6 cellular contexts compared by ENCODE assay signal in genomic region chr5:181189363-181189961, GRCh38.
A peak's percentile ranks its signal among the peaks of the same experiment; 100 is the strongest.
DNase-seq lines count a peak whose midpoint lies in the region; TF ChIP-seq lines count a peak whose summit lies in the region.

No MANE protein-coding gene starts in this region.

- H3K4me1 ChIP-seq in tibial artery: peaks cover 0 to 24% (median 15%) of the 10 kb centered on the region in 4 donors

- H3K27ac ChIP-seq in tibial artery: peak overlapping the region; percentile 93 to 96

- H3K36me3 ChIP-seq in tibial artery: no peaks in the 10 kb centered on the region

- no peaks in the 10 kb centered on the region for H3K27me3 ChIP-seq in tibial artery

- intact Hi-C loops in tibial artery (cut with DNase I; ENCODE audit: low total_unique reads): loop anchor here (2.0 to 10.0 kb wide), 4 partner anchors 17 to 385 kb away; partner anchors contain the start of genes MGAT1, TRIM41 and TRIM52

- DNase-seq in activated T-cell treated with anti-CD3 and anti-CD28 coated beads for 4 hours (peak; percentile 58), kidney tubule cell (ENCODE audit: low spot score) (peak; percentile 37), tibial artery (peak in 1 of 2 donors; percentile 41), NCI-H524 (lab: John Stamatoyannopoulos, UW) (no peak), HEK293T (ENCODE audit: extremely low spot score) (no peak)

- no peak for TF ChIP-seq CTCF in tibial artery (IDR thresholded peaks at IDR 0.05)

- POLR2A ChIA-PET in HEK293T (lab: Yijun Ruan, JAX): interaction anchor here (1.1 to 8.8 kb wide), 7 partner anchors 16 to 71 kb away, joined by 4 to 164 read pairs (median 5); partner anchors contain the start of genes RACK1, TRIM41 and TRIM7

- H3K4me3 ChIP-seq in GM08714 (ENCODE audit: low read length): peak overlapping the region; percentile 94
- peak overlapping the region; percentile 93 to 96 for H3K4me3 ChIP-seq in tibial artery

- CTCF ChIA-PET in HEK293T (lab: Yijun Ruan, JAX): interaction anchor here (0.5 to 4.8 kb wide), 4 partner anchors 10 to 21 kb away, joined by 3 to 19 read pairs (median 6); no protein-coding TSS in a partner anchor

- H3K9me3 ChIP-seq in tibial artery: no peaks in the 10 kb centered on the region

TF ChIP-seq in HEK293T, 16 proteins besides CTCF, POLR2A, EP300 and RAD21:
- TF ChIP-seq FOXA1 (IDR thresholded peaks at IDR 0.05): no peak
- no peak for TF ChIP-seq FOXK2 (IDR thresholded peaks at IDR 0.05)
- TF ChIP-seq L3MBTL2 (conservative IDR thresholded peaks at IDR 0.05): no peak
- no peak for TF ChIP-seq SUZ12 (IDR thresholded peaks at IDR 0.05)
- no peak for TF ChIP-seq TARDBP (IDR thresholded peaks at IDR 0.05)
- TF ChIP-seq BHLHE40 (IDR thresholded peaks at IDR 0.05; ENCODE audit: borderline replicate concordance): no peak
- no peak for TF ChIP-seq SP1 (IDR thresholded peaks at IDR 0.05)
- no peak for TF ChIP-seq ZNF384 (IDR thresholded peaks at IDR 0.05)
- TF ChIP-seq HDGF (IDR thresholded peaks at IDR 0.05; ENCODE audit: borderline replicate concordance): no peak
- no peak for TF ChIP-seq LEF1 (IDR thresholded peaks at IDR 0.05; ENCODE audit: borderline replicate concordance)
- TF ChIP-seq ARNT (IDR thresholded peaks at IDR 0.05): no peak
- TF ChIP-seq NFRKB (IDR thresholded peaks at IDR 0.05): no peak
- TF ChIP-seq FOXM1 (IDR thresholded peaks at IDR 0.05; ENCODE audit: borderline replicate concordance): no peak
- TF ChIP-seq ELF4 (IDR thresholded peaks at IDR 0.05): no peak
- TF ChIP-seq, protein P1, sequence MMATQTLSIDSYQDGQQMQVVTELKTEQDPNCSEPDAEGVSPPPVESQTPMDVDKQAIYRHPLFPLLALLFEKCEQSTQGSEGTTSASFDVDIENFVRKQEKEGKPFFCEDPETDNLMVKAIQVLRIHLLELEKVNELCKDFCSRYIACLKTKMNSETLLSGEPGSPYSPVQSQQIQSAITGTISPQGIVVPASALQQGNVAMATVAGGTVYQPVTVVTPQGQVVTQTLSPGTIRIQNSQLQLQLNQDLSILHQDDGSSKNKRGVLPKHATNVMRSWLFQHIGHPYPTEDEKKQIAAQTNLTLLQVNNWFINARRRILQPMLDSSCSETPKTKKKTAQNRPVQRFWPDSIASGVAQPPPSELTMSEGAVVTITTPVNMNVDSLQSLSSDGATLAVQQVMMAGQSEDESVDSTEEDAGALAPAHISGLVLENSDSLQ (IDR thresholded peaks at IDR 0.05): no peak
- TF ChIP-seq CTBP1 (IDR thresholded peaks at IDR 0.05; ENCODE audit: borderline replicate concordance): no peak

Comparison
In these comparisons a context has a peak if more than half of its experiments do, and no peak if none do; other contexts are left out.
1. DNase-seq: peak in activated T-cell treated with anti-CD3 and anti-CD28 coated beads for 4 hours (single experiment) and kidney tubule cell (single experiment); none in NCI-H524 (0 of 2) and HEK293T (single experiment).